Comparison of ENCODE assay signal across 9 cellular contexts in the genomic region with DNA sequence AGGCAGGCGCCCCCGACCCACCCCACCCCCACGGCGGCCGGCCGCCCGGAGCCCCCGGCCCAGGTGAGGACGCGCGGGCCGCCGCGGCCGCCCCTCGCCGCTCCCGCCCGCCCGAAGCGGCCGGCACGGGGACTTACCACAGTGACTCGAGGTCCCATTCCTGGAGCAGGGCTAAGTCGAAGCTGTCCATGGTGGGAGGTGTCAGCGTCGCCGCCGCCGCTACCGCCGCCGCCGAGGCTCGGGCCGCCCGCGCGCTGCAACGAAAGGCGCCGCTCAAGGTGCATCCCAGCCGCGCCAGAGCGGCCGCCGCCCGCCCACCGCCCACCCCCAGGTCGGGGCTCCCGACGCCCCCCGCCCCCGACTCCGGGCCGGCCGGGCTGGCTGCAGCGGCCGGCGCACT. TPM values are rescaled to one million over a fixed set of nuclear protein-coding genes. Genes with fewer than 3 reads are reported as not detected.
DNase-seq lines count a peak whose midpoint lies in the region; ATAC-seq and TF ChIP-seq lines count a peak whose summit lies in the region.
"Not testable (repeated sequence)": the region's sequence is repeated elsewhere in the genome, so short reads cannot be mapped to it uniquely, and the experiment has no call there.
"Had no signal": no experiment of that assay in that cellular context is flagged by ENCODE, and none has a peak within 500 bp of the region (broad histone marks: within the 10 kb centered on the region; RNA-seq: fewer than 3 reads in every experiment).

No MANE protein-coding gene starts in this region.

- DNase-seq in ACHN (peak; percentile 16), left kidney (ENCODE audit: low read depth, low spot score) (peak; percentile 56)
- not testable (repeated sequence) for DNase-seq in Peyer's patch; activated naive CD4-positive, alpha-beta T cell treated with anti-CD3 and anti-CD28 coated beads, Interleukin-2, amount 50 U/mL, for 72 hours (ENCODE audit: low spot score in 2 of 2); esophagus muscularis mucosa (ENCODE audit: extremely low spot score); stomach

- not testable (repeated sequence) for H3K36me3 Mint-ChIP-seq in activated naive CD4-positive, alpha-beta T cell treated with anti-CD3 and anti-CD28 coated beads, Interleukin-2, amount 50 U/mL, for 72 hours

- peak; percentile 46 to 47 for ATAC-seq in activated naive CD4-positive, alpha-beta T cell treated with anti-CD3 and anti-CD28 coated beads, Interleukin-2, amount 50 U/mL, for 72 hours

- not testable (repeated sequence) for H3K9me3 Mint-ChIP-seq in activated naive CD4-positive, alpha-beta T cell treated with anti-CD3 and anti-CD28 coated beads, Interleukin-2, amount 50 U/mL, for 72 hours

- not testable (repeated sequence) for TF ChIP-seq POLR2A in Peyer's patch (IDR thresholded peaks at IDR 0.05); esophagus muscularis mucosa (IDR thresholded peaks at IDR 0.05; ENCODE audit: low read depth); stomach (IDR thresholded peaks at IDR 0.05)

- not testable (repeated sequence) for TF ChIP-seq EP300 in esophagus muscularis mucosa (IDR thresholded peaks at IDR 0.05); stomach (IDR thresholded peaks at IDR 0.05)

- H3K4me3 ChIP-seq in GM12875 (ENCODE audit: low read depth, low read length) (peak overlapping the region; percentile 39), Peyer's patch (peak overlapping the region in 3 of 4 donors; percentile 34 to 65 (median 63)), esophagus muscularis mucosa (peak overlapping the region; percentile 44 to 83 (median 72)), neuron (ENCODE audit: low read length) (peak overlapping the region; percentile 48), stomach (peak overlapping the region; percentile 41 to 90 (median 46))

- H3K4me1 ChIP-seq in Peyer's patch: not testable (repeated sequence)
- H3K4me1 ChIP-seq in esophagus muscularis mucosa: peaks cover 6 to 37% (median 26%) of the 10 kb centered on the region in 4 donors
- H3K4me1 ChIP-seq in neuron (ENCODE audit: insufficient read depth, low read length): peaks cover 34% of the 10 kb centered on the region
- peaks cover 12 to 30% (median 25%) of the 10 kb centered on the region in 4 donors for H3K4me1 ChIP-seq in stomach

- H3K27ac ChIP-seq in Peyer's patch: not testable (repeated sequence)
- H3K27ac ChIP-seq in esophagus muscularis mucosa (replicated peaks in 1 of 4): peak overlapping the region; percentile 40 to 72 (median 70)
- peak overlapping the region in 3 of 5 donors; percentile 27 to 76 (median 56) for H3K27ac ChIP-seq in stomach

- not testable (repeated sequence) for H3K27me3 ChIP-seq in Peyer's patch; esophagus muscularis mucosa; neuron (ENCODE audit: insufficient read depth, low read length)
- H3K27me3 ChIP-seq in stomach: peaks cover 0 to 20% (median 0%) of the 10 kb centered on the region in 3 donors

- not testable (repeated sequence) for H2AFZ ChIP-seq in neuron (ENCODE audit: low read depth, low read length)

- in situ Hi-C loops in ACHN (cut with HindIII; ENCODE audit: low pct_ligation_motif_present, low pct_unique_long_range_greater_than_20kb, low sequenced_read_pairs): not testable (repeated sequence)

- intact Hi-C loops in esophagus muscularis mucosa (cut with DNase I); stomach (cut with DNase I; ENCODE audit: low total_unique reads): not testable (repeated sequence)

- not testable (repeated sequence) for H3K9me3 ChIP-seq in Peyer's patch; esophagus muscularis mucosa; neuron (ENCODE audit: low read length); stomach

- TF ChIP-seq CTCF in GM12875 (IDR thresholded peaks at IDR 0.05; ENCODE audit: borderline replicate concordance, insufficient read depth, low read depth, low read length); Peyer's patch (IDR thresholded peaks at IDR 0.05); esophagus muscularis mucosa (IDR thresholded peaks at IDR 0.05); stomach (IDR thresholded peaks at IDR 0.05): not testable (repeated sequence)

- H3K36me3 ChIP-seq in Peyer's patch; esophagus muscularis mucosa; neuron (ENCODE audit: insufficient read depth, low read length); stomach: not testable (repeated sequence)

- WGBS in esophagus muscularis mucosa: no CpG with 5 or more reads among the region's 60 CpGs
- WGBS in stomach, 5 donors: 0 to 2% (median 0%) methylated on average over 8 to 36 of the region's 60 CpGs; no CpG with 5 or more reads in 1 of the 5 donors

- H3K27ac Mint-ChIP-seq in activated naive CD4-positive, alpha-beta T cell treated with anti-CD3 and anti-CD28 coated beads, Interleukin-2, amount 50 U/mL, for 72 hours: not testable (repeated sequence)

RNA-seq across cellular contexts. Expression of a gene that starts 38.1 kb away (rescaled TPM):
- total RNA-seq in Peyer's patch (100 to 1,000 TPM in 1 of 4 donors, 10 to 100 TPM in 2, 1 to 10 TPM in 1; 5.3 to 216 (median 12.5) TPM), esophagus muscularis mucosa (10 to 100 TPM; 36.4 to 99.5 (median 56.9) TPM), stomach (10 to 100 TPM; 14.3 to 78.8 (median 29.7) TPM)
- total RNA-seq in activated naive CD4-positive, alpha-beta T cell treated with anti-CD3 and anti-CD28 coated beads, Interleukin-2, amount 50 U/mL, for 72 hours: 1 to 10 TPM; 1.5 to 5.2 TPM
- polyA plus RNA-seq in stomach: 1 to 10 TPM; 1.4 to 2.1 (median 1.5) TPM
- total RNA-seq: mammary epithelial cell had no signal
